Comparison of ENCODE assay signal across 29 cellular contexts in genomic region chr9:136121801-136122200, GRCh38.
"Had no signal": no experiment of that assay in that cellular context is flagged by ENCODE, and none has a peak within 500 bp of the region (broad histone marks: within the 10 kb centered on the region; RNA-seq: fewer than 3 reads in every experiment).

No MANE protein-coding gene starts in this region.

- H3K27ac Mint-ChIP-seq: activated CD8-positive, alpha-beta T cell treated with anti-CD3 and anti-CD28 coated beads for 36 hours; activated naive CD4-positive, alpha-beta T cell treated with anti-CD3 and anti-CD28 coated beads for 36 hours; activated naive CD8-positive, alpha-beta T cell; activated naive CD8-positive, alpha-beta T cell treated with anti-CD3 and anti-CD28 coated beads, Interleukin-2, amount 50 U/mL, for 24 hours; activated T-cell treated with anti-CD3 and anti-CD28 coated beads, Interleukin-2, amount 50 U/mL, for 72 hours; activated T-helper 2 cell treated with anti-CD3 and anti-CD28 coated beads, Interferon-gamma antibody, Interleukin-2, Interleukin-4, amounts not matched to agents 10 μg/mL and 5 μg/mL and 100 μg/mL, durations not matched to agents 14 hours and 24 hours and 36 hours had no signal

- H3K4me3 ChIP-seq: cardiac muscle cell had no signal

- DNase-seq: activated CD4-positive, alpha-beta T cell treated with anti-CD3 and anti-CD28 coated beads for 1 hour; activated CD4-positive, alpha-beta T cell treated with anti-CD3 and anti-CD28 coated beads for 48 hours; activated CD4-positive, CD25-positive, alpha-beta regulatory T cell; activated CD8-positive, alpha-beta T cell treated with anti-CD3 and anti-CD28 coated beads for 36 hours; activated gamma-delta T cell; activated naive CD4-positive, alpha-beta T cell treated with anti-CD3 and anti-CD28 coated beads for 36 hours; activated naive CD8-positive, alpha-beta T cell treated with anti-CD3 and anti-CD28 coated beads, Interleukin-2, amount 50 U/mL, for 24 hours; activated T-cell treated with anti-CD3 and anti-CD28 coated beads, Interleukin-2, amount 50 U/mL, for 1 hour; activated T-cell treated with anti-CD3 and anti-CD28 coated beads, Interleukin-2, amount 50 U/mL, for 72 hours; anterior cingulate cortex; NCI-H1092 treated with DMSO at 0.1 percent for 48 hours; NCI-H1417; NCI-H146; NCI-H187; NCI-H2029 treated with DMSO at 0.1 percent for 48 hours; NCI-H2107; NCI-H2171; NCI-H510A; NCI-H526; NCI-H748 treated with DMSO at 0.1 percent for 48 hours; NK-92 treated with Interleukin-12 subunit alpha and Interleukin-12 subunit beta, amount 100 ng/mL, for 24 hours; PC-3; Right ventricle myocardium superior; T1000; WERI-Rb-1 had no signal

- H3K27ac ChIP-seq: cardiac muscle cell, WERI-Rb-1 had no signal

- H3K4me3 Mint-ChIP-seq: activated CD8-positive, alpha-beta T cell treated with anti-CD3 and anti-CD28 coated beads for 36 hours; activated naive CD8-positive, alpha-beta T cell; activated naive CD8-positive, alpha-beta T cell treated with anti-CD3 and anti-CD28 coated beads, Interleukin-2, amount 50 U/mL, for 24 hours; activated T-cell treated with anti-CD3 and anti-CD28 coated beads, Interleukin-2, amount 50 U/mL, for 72 hours; central memory CD8-positive, alpha-beta T cell had no signal

- ATAC-seq: activated CD8-positive, alpha-beta T cell treated with anti-CD3 and anti-CD28 coated beads for 36 hours; activated naive CD8-positive, alpha-beta T cell treated with anti-CD3 and anti-CD28 coated beads, Interleukin-2, amount 50 U/mL, for 24 hours; activated T-cell treated with anti-CD3 and anti-CD28 coated beads, Interleukin-2, amount 50 U/mL, for 72 hours; PC-3 had no signal

- H3K36me3 ChIP-seq: cardiac muscle cell had no signal

- H3K9me3 Mint-ChIP-seq: activated CD8-positive, alpha-beta T cell treated with anti-CD3 and anti-CD28 coated beads for 36 hours; activated T-helper 2 cell treated with anti-CD3 and anti-CD28 coated beads, Interferon-gamma antibody, Interleukin-2, Interleukin-4, amounts not matched to agents 10 μg/mL and 5 μg/mL and 100 μg/mL, durations not matched to agents 14 hours and 24 hours and 36 hours; central memory CD8-positive, alpha-beta T cell had no signal
